ENCODE assay signal across 22 cellular contexts in the genomic region with DNA sequence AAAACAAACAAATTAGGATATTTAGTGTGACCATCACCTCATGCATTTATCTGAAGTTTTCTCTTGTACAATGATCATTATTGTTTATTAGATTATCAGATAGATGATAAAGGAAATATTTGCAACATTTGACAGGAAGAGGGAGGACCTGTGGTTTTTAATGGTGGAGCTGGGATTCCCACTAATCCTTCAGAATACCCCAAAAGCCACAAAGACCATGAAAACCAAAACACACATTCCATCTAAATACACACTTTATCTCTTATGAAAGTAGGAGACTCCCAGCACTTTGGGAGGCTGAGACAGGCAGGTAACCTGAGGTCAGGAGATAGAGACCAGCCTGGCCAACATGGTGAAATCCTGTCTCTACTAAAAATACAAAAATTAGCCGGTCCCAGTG. TPM values are rescaled to one million over a fixed set of nuclear protein-coding genes. Genes with fewer than 3 reads are reported as not detected.
A peak's percentile ranks its signal among the peaks of the same experiment; 100 is the strongest.
DNase-seq lines count a peak whose midpoint lies in the region; ATAC-seq and TF ChIP-seq lines count a peak whose summit lies in the region.
"Had no signal": no experiment of that assay in that cellular context is flagged by ENCODE, and none has a peak within 500 bp of the region (broad histone marks: within the 10 kb centered on the region; RNA-seq: fewer than 3 reads in every experiment).

No MANE protein-coding gene starts in this region.

- H3K4me1 Mint-ChIP-seq in natural killer cell treated with Interleukin-12 subunit alpha and Interleukin-12 subunit beta and Interleukin-15 and Interleukin-18, amount 100 ng/mL, for 72 hours (ENCODE audit: low read depth in 2 of 2): peaks cover 21 to 28% of the 10 kb centered on the region in 2 donors
- H3K4me1 Mint-ChIP-seq: CD8-positive, alpha-beta memory T cell had no signal

- H3K9me3 Mint-ChIP-seq in natural killer cell treated with Interleukin-12 subunit alpha and Interleukin-12 subunit beta and Interleukin-15 and Interleukin-18, amount 100 ng/mL, for 72 hours: no peaks in the 10 kb centered on the region
- H3K9me3 Mint-ChIP-seq: CD4-positive, CD25-positive, alpha-beta regulatory T cell; CD8-positive, alpha-beta memory T cell had no signal

- no peaks in the 10 kb centered on the region for H3K36me3 Mint-ChIP-seq in natural killer cell treated with Interleukin-12 subunit alpha and Interleukin-12 subunit beta and Interleukin-15 and Interleukin-18, amount 100 ng/mL, for 72 hours
- H3K36me3 Mint-ChIP-seq: CD14-positive monocyte; CD4-positive, alpha-beta memory T cell; CD4-positive, CD25-positive, alpha-beta regulatory T cell; CD8-positive, alpha-beta memory T cell had no signal

- no peaks in the 10 kb centered on the region for H3K27me3 Mint-ChIP-seq in natural killer cell treated with Interleukin-12 subunit alpha and Interleukin-12 subunit beta and Interleukin-15 and Interleukin-18, amount 100 ng/mL, for 72 hours

- peak overlapping the region; percentile 73 to 91 for H3K27ac Mint-ChIP-seq in natural killer cell treated with Interleukin-12 subunit alpha and Interleukin-12 subunit beta and Interleukin-15 and Interleukin-18, amount 100 ng/mL, for 72 hours
- H3K27ac Mint-ChIP-seq: CD14-positive monocyte; CD4-positive, alpha-beta memory T cell; CD4-positive, CD25-positive, alpha-beta regulatory T cell; CD8-positive, alpha-beta memory T cell had no signal

- no peak for ATAC-seq in natural killer cell treated with Interleukin-12 subunit alpha and Interleukin-12 subunit beta and Interleukin-15 and Interleukin-18, amount 100 ng/mL, for 72 hours

- H3K4me3 ChIP-seq in fibroblast of villous mesenchyme (ENCODE audit: low read depth, low read length): no peak overlapping the region
- H3K4me3 ChIP-seq: BLaER1 had no signal

- TF ChIP-seq CTCF in fibroblast of villous mesenchyme (IDR thresholded peaks at IDR 0.05; ENCODE audit: insufficient read depth, low read depth, low read length): no peak
- TF ChIP-seq CTCF in GM13977 (IDR thresholded peaks at IDR 0.05; ENCODE audit: extremely low read depth, insufficient read depth, missing control alignments): no peak

- in situ Hi-C loops in GM13977 (cut with MboI; ENCODE audit: low pct_unique_long_range_greater_than_20kb, low sequenced_read_pairs, unreplicated experiment): no loop called here

- DNase-seq in amniotic epithelial cell (ENCODE audit: low read depth) (peak; percentile 57), fibroblast of villous mesenchyme (ENCODE audit: low read depth) (peak; percentile 69), GM13977 (ENCODE audit: low spot score) (no peak), GOT3 (lab: John Stamatoyannopoulos, UW) (no peak), DMS79 (lab: John Stamatoyannopoulos, UW) (no peak)
- DNase-seq in natural killer cell treated with Interleukin-12 subunit alpha and Interleukin-12 subunit beta and Interleukin-15 and Interleukin-18, amount 100 ng/mL, for 72 hours (ENCODE audit: low spot score): no peak
- DNase-seq: 8988T; ACHN; BE2C; C1 segment of cervical spinal cord; CD4-positive, alpha-beta memory T cell; CD4-positive, CD25-positive, alpha-beta regulatory T cell; CD8-positive, alpha-beta memory T cell; COR-L47; DMS 273 treated with DMSO at 0.1 percent for 48 hours; DMS153; DMS53; DMS79 treated with DMSO at 0.1 percent for 48 hours; GF-D8 had no signal

- peak overlapping the region; percentile 80 for H3K4me3 Mint-ChIP-seq in natural killer cell treated with Interleukin-12 subunit alpha and Interleukin-12 subunit beta and Interleukin-15 and Interleukin-18, amount 100 ng/mL, for 72 hours
- H3K4me3 Mint-ChIP-seq: CD4-positive, alpha-beta memory T cell; CD4-positive, CD25-positive, alpha-beta regulatory T cell; CD8-positive, alpha-beta memory T cell had no signal

RNA-seq across cellular contexts. Expression of a gene that starts 7.6 kb away (rescaled TPM):
- 140 and 178 TPM in 2 replicates for total RNA-seq in fibroblast of villous mesenchyme
- 100 to 1,000 TPM; 246 to 381 TPM for total RNA-seq in natural killer cell treated with Interleukin-12 subunit alpha and Interleukin-12 subunit beta and Interleukin-15 and Interleukin-18, amount 100 ng/mL, for 72 hours

RNA-seq across cellular contexts. Expression of a gene that starts 15.5 kb away (rescaled TPM):
- 495 and 721 TPM in 2 replicates for total RNA-seq in fibroblast of villous mesenchyme
- 100 to 1,000 TPM; 539 to 557 TPM for total RNA-seq in natural killer cell treated with Interleukin-12 subunit alpha and Interleukin-12 subunit beta and Interleukin-15 and Interleukin-18, amount 100 ng/mL, for 72 hours

RNA-seq across cellular contexts. Expression of a gene that starts 30.6 kb away (rescaled TPM):
- total RNA-seq in fibroblast of villous mesenchyme: 4.7 and 5.8 TPM in 2 replicates
- total RNA-seq in natural killer cell treated with Interleukin-12 subunit alpha and Interleukin-12 subunit beta and Interleukin-15 and Interleukin-18, amount 100 ng/mL, for 72 hours: 10 to 100 TPM in 1 of 2 donors, 1 to 10 TPM in 1; 9.9 to 11.5 TPM

RNA-seq across cellular contexts. Expression of a gene that starts 40.4 kb away (rescaled TPM):
- total RNA-seq in fibroblast of villous mesenchyme: not detected in 2 replicates
- total RNA-seq in natural killer cell treated with Interleukin-12 subunit alpha and Interleukin-12 subunit beta and Interleukin-15 and Interleukin-18, amount 100 ng/mL, for 72 hours: not detected
- total RNA-seq: A673; CD4-positive, alpha-beta memory T cell; CD4-positive, CD25-positive, alpha-beta regulatory T cell; CD8-positive, alpha-beta memory T cell had no signal

RNA-seq across cellular contexts. Expression of a gene that starts 51.4 kb away (rescaled TPM):
- total RNA-seq in fibroblast of villous mesenchyme: not detected in 2 replicates
- not detected for total RNA-seq in natural killer cell treated with Interleukin-12 subunit alpha and Interleukin-12 subunit beta and Interleukin-15 and Interleukin-18, amount 100 ng/mL, for 72 hours
- total RNA-seq: A673; CD4-positive, alpha-beta memory T cell had no signal

Comparison
In these comparisons a context has a peak if more than half of its experiments do, and no peak if none do; other contexts are left out.
1. DNase-seq: peak in amniotic epithelial cell (single experiment) and fibroblast of villous mesenchyme (single experiment); none in natural killer cell treated with Interleukin-12 subunit alpha and Interleukin-12 subunit beta and Interleukin-15 and Interleukin-18, amount 100 ng/mL, for 72 hours (single experiment), GM13977 (single experiment), GOT3 (single experiment) and DMS79 (single experiment).